ENCODE assay signal across 12 cellular contexts in the genomic region with DNA sequence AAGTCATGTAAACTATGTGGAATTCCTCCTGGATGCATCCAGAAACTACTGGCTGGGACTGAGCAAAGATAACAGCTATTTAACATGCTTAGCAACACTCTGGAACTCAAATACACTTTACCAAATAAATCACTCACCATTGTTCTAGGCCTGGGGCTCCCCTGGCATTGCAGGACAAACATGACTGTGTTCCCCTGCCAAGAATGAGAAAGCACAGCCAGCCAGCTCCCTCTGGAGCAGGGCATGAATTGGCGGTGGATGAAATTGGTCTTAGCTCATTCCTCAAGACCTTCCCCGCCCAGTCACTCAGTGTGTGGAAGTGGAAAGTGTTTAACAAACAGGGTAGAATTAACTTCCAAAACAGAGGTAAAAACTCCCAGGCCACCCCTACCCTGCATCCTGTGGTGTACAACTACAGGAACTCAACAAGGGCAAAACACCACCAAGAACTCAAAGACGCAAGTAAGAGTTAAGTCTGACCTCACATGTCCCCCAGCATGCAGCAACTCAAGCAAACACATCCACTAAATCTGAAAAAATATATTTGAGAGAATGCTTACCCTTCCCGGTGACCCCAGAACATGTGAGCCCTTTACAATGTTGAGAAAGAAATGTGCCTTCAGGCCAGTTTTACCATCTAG. TPM values are rescaled to one million over a fixed set of nuclear protein-coding genes. Genes with fewer than 3 reads are reported as not detected.
DNase-seq lines count a peak whose midpoint lies in the region; ATAC-seq and TF ChIP-seq lines count a peak whose summit lies in the region.
"Had no signal": no experiment of that assay in that cellular context is flagged by ENCODE, and none has a peak within 500 bp of the region (broad histone marks: within the 10 kb centered on the region; RNA-seq: fewer than 3 reads in every experiment).

No MANE protein-coding gene starts in this region.

- in situ Hi-C loops in Caki2 (cut with HindIII; ENCODE audit: low pct_unique_long_range_greater_than_20kb, low sequenced_read_pairs), result no loop called here

- H3K4me1 ChIP-seq in foreskin keratinocyte, result no peaks in the 10 kb centered on the region
- H3K4me1 ChIP-seq in CD8-positive, alpha-beta T cell (ENCODE audit: insufficient read depth, low read length), result no peaks in the 10 kb centered on the region

- POLR2A ChIA-PET in CD8-positive, alpha-beta T cell (lab: Charles Lee), result no interaction called here

- no peak overlapping the region for H3K4me3 ChIP-seq in CD8-positive, alpha-beta T cell (ENCODE audit: low read depth, low read length)

- DNase-seq in Caki2 (ENCODE audit: low read depth), result peak; percentile 15
- peak; percentile 87 for DNase-seq in amniotic epithelial cell (ENCODE audit: low read depth)
- DNase-seq in foreskin keratinocyte, result peak in 1 of 2 donors; percentile 44
- peak in 6 of 10 donors; percentile 18 to 69 (median 54) for DNase-seq in posterior cingulate gyrus
- no peak for DNase-seq in CD8-positive, alpha-beta T cell
- DNase-seq in RPMI8226, result no peak
- DNase-seq in D341Med (ENCODE audit: low spot score), result no peak
- DNase-seq: naive thymus-derived CD8-positive, alpha-beta T cell had no signal

- CTCF ChIA-PET in CD8-positive, alpha-beta T cell (lab: Charles Lee), result interaction anchor here (1.2 kb wide), 1 partner anchor 129 kb away, joined by 3 read pairs; no protein-coding TSS in a partner anchor

- intact Hi-C loops in posterior cingulate gyrus (cut with DNase I), result no loop called here
- intact Hi-C loops in CD8-positive, alpha-beta T cell (cut with DNase I, micrococcal nuclease), result no loop called here

- no peaks in the 10 kb centered on the region for H3K4me1 Mint-ChIP-seq in CD8-positive, alpha-beta T cell (ENCODE audit: low read depth)
- H3K4me1 Mint-ChIP-seq: naive thymus-derived CD8-positive, alpha-beta T cell had no signal

- H3K9me3 Mint-ChIP-seq in CD8-positive, alpha-beta T cell, result no peaks in the 10 kb centered on the region

- ATAC-seq in foreskin keratinocyte (peak; percentile 46), GM21717 (IDR thresholded peaks at IDR 0.05; ENCODE audit: unreplicated experiment) (no peak)
- no peak for ATAC-seq in CD8-positive, alpha-beta T cell
- ATAC-seq: naive thymus-derived CD8-positive, alpha-beta T cell had no signal

- H3K36me3 ChIP-seq in CD8-positive, alpha-beta T cell (ENCODE audit: insufficient read depth, low read length), result no peaks in the 10 kb centered on the region

- peaks cover 2% of the 10 kb centered on the region for H3K27me3 ChIP-seq in foreskin keratinocyte
- H3K27me3 ChIP-seq in CD8-positive, alpha-beta T cell (ENCODE audit: insufficient read depth, low read length), result peaks cover 3% of the 10 kb centered on the region

- H3K27ac Mint-ChIP-seq in CD8-positive, alpha-beta T cell, result no peak overlapping the region
- H3K27ac Mint-ChIP-seq: activated naive CD8-positive, alpha-beta T cell; naive thymus-derived CD8-positive, alpha-beta T cell had no signal

- H3K36me3 Mint-ChIP-seq in CD8-positive, alpha-beta T cell, result no peaks in the 10 kb centered on the region
- H3K36me3 Mint-ChIP-seq: activated naive CD8-positive, alpha-beta T cell had no signal

- no peak for TF ChIP-seq CTCF in foreskin keratinocyte (conservative IDR thresholded peaks at IDR 0.05)
- no peak for TF ChIP-seq CTCF in CD8-positive, alpha-beta T cell (IDR thresholded peaks at IDR 0.05)

- H3K9me3 ChIP-seq in CD8-positive, alpha-beta T cell (ENCODE audit: low read length), result no peaks in the 10 kb centered on the region

- H3K4me3 Mint-ChIP-seq in CD8-positive, alpha-beta T cell, result no peak overlapping the region
- H3K4me3 Mint-ChIP-seq: activated naive CD8-positive, alpha-beta T cell; naive thymus-derived CD8-positive, alpha-beta T cell had no signal

- H3K27ac ChIP-seq in foreskin keratinocyte, result no peak overlapping the region
- no peak overlapping the region for H3K27ac ChIP-seq in CD8-positive, alpha-beta T cell (ENCODE audit: low read depth, low read length)
- H3K27ac ChIP-seq: KMS-11 had no signal

- peaks cover 19% of the 10 kb centered on the region for H3K27me3 Mint-ChIP-seq in CD8-positive, alpha-beta T cell (ENCODE audit: low read depth)

RNA-seq across cellular contexts. Expression of gene BDKRB2, which starts 58.4 kb away (rescaled TPM):
- 0.14 and 0.87 TPM in 2 replicates for total RNA-seq in Caki2 (2014; rRNA removed; shearing (Covaris generic); ENCODE audit: low replicate concordance)
- total RNA-seq in foreskin keratinocyte, result 16.7 and 20.7 TPM in 2 replicates
- polyA plus RNA-seq in foreskin keratinocyte, result 5.6 and 7.9 TPM in 2 replicates
- total RNA-seq in CD8-positive, alpha-beta T cell, result not detected
- total RNA-seq: naive thymus-derived CD8-positive, alpha-beta T cell; T-helper 2 cell treated with Interferon-gamma antibody and Interleukin-4, amounts not matched to agents 100 ng/mL and 5 ng/mL, for 36 hours had no signal
- polyA plus RNA-seq: naive thymus-derived CD8-positive, alpha-beta T cell had no signal

Comparison
In these comparisons a context has a peak if more than half of its experiments do, and no peak if none do; other contexts are left out.
1. DNase-seq: peak in Caki2 (single experiment), amniotic epithelial cell (single experiment) and posterior cingulate gyrus (6 of 10); none in CD8-positive, alpha-beta T cell (0 of 7), RPMI8226 (single experiment) and D341Med (single experiment).